In genomic region chr19:41920878-41921277, GRCh38 we compare ENCODE assay signal across 23 cellular contexts. TPM values are rescaled to one million over a fixed set of nuclear protein-coding genes. Genes with fewer than 3 reads are reported as not detected.
DNase-seq lines count a peak whose midpoint lies in the region; FAIRE-seq and TF ChIP-seq lines count a peak whose summit lies in the region.
"Had no signal": no experiment of that assay in that cellular context is flagged by ENCODE, and none has a peak within 500 bp of the region (broad histone marks: within the 10 kb centered on the region; RNA-seq: fewer than 3 reads in every experiment).

No MANE protein-coding gene starts in this region.

- no peak overlapping the region for H3K14ac ChIP-seq in H9 (ENCODE audit: insufficient read depth, low read length)

- H2BK5ac ChIP-seq in H9 (ENCODE audit: insufficient read length, low read length): no peak overlapping the region

- no peaks in the 10 kb centered on the region for H3K36me3 ChIP-seq in BLaER1
- no peaks in the 10 kb centered on the region for H3K36me3 ChIP-seq in H7 (replicated peaks; ENCODE audit: control insufficient read depth, insufficient read depth, low read length)
- H3K36me3 ChIP-seq in endothelial cell of umbilical vein (ENCODE audit: control insufficient read depth in 2 of 2, extremely low read depth in 1 of 2, insufficient read depth in 2 of 2, low read length in 2 of 2): no peaks in the 10 kb centered on the region
- H3K36me3 ChIP-seq: breast epithelium, heart left ventricle, Peyer's patch, prostate gland, stomach, transverse colon had no signal

- no peaks in the 10 kb centered on the region for H3K9me1 ChIP-seq in endothelial cell of umbilical vein (replicated peaks; ENCODE audit: control insufficient read depth, extremely low read depth, insufficient read depth, low read length)

- H4K5ac ChIP-seq in H9 (ENCODE audit: insufficient read length, low read depth, low read length): no peak overlapping the region

- WGBS in H9 (ENCODE audit: extremely low coverage, insufficient read length, low lambda C conversion rate): no CpG with 5 or more reads among the region's 18 CpGs

- no peak for FAIRE-seq in endothelial cell of umbilical vein (lab: Jason Lieb, UNC)
- FAIRE-seq: endometrium, small intestine had no signal

- no peak overlapping the region; the same call in 1 of the 2 replicates for H3K27ac ChIP-seq in BLaER1
- H3K27ac ChIP-seq in endothelial cell of umbilical vein (ENCODE audit: insufficient read depth, low read depth, low read length): no peak overlapping the region
- no peak overlapping the region for H3K27ac ChIP-seq in H9 (ENCODE audit: insufficient read length, low read depth, low read length)
- H3K27ac ChIP-seq: breast epithelium, heart left ventricle, Peyer's patch, prostate gland, stomach, transverse colon had no signal

- dilution Hi-C loops in endothelial cell of umbilical vein (cut with MboI; ENCODE audit: extremely low pct_ligation_motif_present, low sequenced_read_pairs): no loop called here

- H3K56ac ChIP-seq in H9 (ENCODE audit: insufficient read length, low read depth, low read length): no peak overlapping the region

- TF ChIP-seq CTCF in endothelial cell of umbilical vein (IDR thresholded peaks at IDR 0.05; ENCODE audit: extremely low read depth in 1 of 2, insufficient read depth in 1 of 2, low read depth in 1 of 2, low read length in 2 of 2) (no peak), H9 (conservative IDR thresholded peaks at IDR 0.05) (no peak)

- BruUV-seq in endothelial cell of umbilical vein (replicated peaks; lab: Mats Ljungman, UMichigan): no TSS peak

- peaks cover 16% of the 10 kb centered on the region for H3K27me3 Mint-ChIP-seq in H9 (ENCODE audit: low read depth)

- H3K9ac ChIP-seq in BLaER1 (0 out of 2 replicates have a peak overlapping the region, but pooled peaks have one; percentile 29), endothelial cell of umbilical vein (replicated peaks; ENCODE audit: extremely low read depth, insufficient read depth, low read length) (no peak overlapping the region), H9 (ENCODE audit: extremely low read depth, insufficient read length, low read length) (no peak overlapping the region)

- no peak overlapping the region for H2BK20ac ChIP-seq in H9 (ENCODE audit: low read depth, low read length, poor library complexity, severe bottlenecking)

- no peak overlapping the region for H3T11ph ChIP-seq in H9 (ENCODE audit: low read length)

- H3K4me3 Mint-ChIP-seq in H9: no peak overlapping the region
- H3K4me3 Mint-ChIP-seq: activated T-cell treated with anti-CD3 and anti-CD28 coated beads, Interleukin-2, amount 50 U/mL, for 24 hours had no signal

- CTCF ChIA-PET in endothelial cell of umbilical vein (lab: Charles Lee): interaction anchor here (1.0 kb wide), 1 partner anchor 12 kb away, joined by 3 read pairs; no protein-coding TSS in a partner anchor

- H2BK12ac ChIP-seq in H9 (ENCODE audit: insufficient read length, low read depth, low read length): no peak overlapping the region

- DNase-seq in H7 (peak; percentile 77), endothelial cell of umbilical vein (ENCODE audit: low read depth, low spot score) (no peak), H9 (no peak), NCI-H345 treated with DMSO at 0.1 percent for 48 hours (lab: John Stamatoyannopoulos, UW; ENCODE audit: unreplicated experiment) (no peak), NOMO-1 treated with DMSO at 0.1 percent for 48 hours (lab: John Stamatoyannopoulos, UW; ENCODE audit: unreplicated experiment) (no peak)
- DNase-seq: activated naive CD4-positive, alpha-beta T cell; activated T-cell treated with anti-CD3 and anti-CD28 coated beads, Interleukin-2, amount 50 U/mL, for 24 hours; heart left ventricle; Karpas-422; left ventricle myocardium superior; NCI-H2029; NCI-H345; Peyer's patch; small intestine; stimulated activated CD4-positive, alpha-beta T cell treated with anti-CD3 and anti-CD28 coated beads, Interleukin-2, amount 100 ng/mL, for 48 hours; stomach; T1000; transverse colon had no signal

- POLR2A ChIA-PET in endothelial cell of umbilical vein (lab: Charles Lee): no interaction called here

- no peaks in the 10 kb centered on the region for H3K79me1 ChIP-seq in H9 (ENCODE audit: insufficient read depth, low read depth, low read length, poor library complexity, severe bottlenecking)

- no peak overlapping the region for H2BK15ac ChIP-seq in H9 (ENCODE audit: low read depth, low read length)

- H3K9me3 Mint-ChIP-seq in H9: no peaks in the 10 kb centered on the region; a peak in 2 of 5 replicates
- H3K9me3 Mint-ChIP-seq: activated T-cell treated with anti-CD3 and anti-CD28 coated beads, Interleukin-2, amount 50 U/mL, for 24 hours had no signal

- H3K4me3 ChIP-seq in BLaER1 (peak overlapping the region; percentile 39; the same call in 1 of the 2 replicates), H7 (ENCODE audit: insufficient read depth, low read depth, low read length) (no peak overlapping the region), endothelial cell of umbilical vein (replicated peaks in 1 of 3; ENCODE audit: insufficient read depth in 1 of 3, low read depth in 1 of 3, low read length in 3 of 3) (no peak overlapping the region)
- H3K4me3 ChIP-seq: breast epithelium, heart left ventricle, Peyer's patch, prostate gland, stomach, transverse colon had no signal

- H2AK5ac ChIP-seq in H9 (ENCODE audit: insufficient read length, low read length): no peak overlapping the region

- peaks cover 0 to 14% of the 10 kb centered on the region in 2 experiments; a peak in 2 of 4 replicates for H3K4me1 Mint-ChIP-seq in H9

- no peaks in the 10 kb centered on the region for H3K23me2 ChIP-seq in H9 (ENCODE audit: insufficient read length, low read depth, low read length, poor library complexity, severe bottlenecking)

- intact Hi-C loops in endothelial cell of umbilical vein (cut with micrococcal nuclease): no loop called here

- no peaks in the 10 kb centered on the region for H3K36me3 Mint-ChIP-seq in H9 (ENCODE audit: insufficient read depth in 1 of 3, low read depth in 3 of 3)

- H3K79me2 ChIP-seq in endothelial cell of umbilical vein (ENCODE audit: control insufficient read depth, insufficient read depth, low read length) (no peaks in the 10 kb centered on the region), H9 (ENCODE audit: insufficient read depth, low read length) (no peaks in the 10 kb centered on the region)

- H3K4me1 ChIP-seq in BLaER1: peaks cover 22% of the 10 kb centered on the region
- no peaks in the 10 kb centered on the region for H3K4me1 ChIP-seq in endothelial cell of umbilical vein (ENCODE audit: control insufficient read depth, extremely low read depth, insufficient read depth, low read length)
- H3K4me1 ChIP-seq in H9 (ENCODE audit: insufficient read depth, low read length): no peaks in the 10 kb centered on the region; the same call in 1 of the 2 replicates
- H3K4me1 ChIP-seq: breast epithelium, heart left ventricle, prostate gland, transverse colon had no signal

- H3K27ac Mint-ChIP-seq in H9: no peak overlapping the region
- H3K27ac Mint-ChIP-seq: activated T-cell treated with anti-CD3 and anti-CD28 coated beads, Interleukin-2, amount 50 U/mL, for 24 hours had no signal

- no peak overlapping the region for H3K4ac ChIP-seq in H9 (ENCODE audit: low read depth, low read length)

- H4K20me1 ChIP-seq in BLaER1: no peaks in the 10 kb centered on the region
- no peaks in the 10 kb centered on the region for H4K20me1 ChIP-seq in endothelial cell of umbilical vein (replicated peaks; ENCODE audit: control insufficient read depth, extremely low read depth, insufficient read depth, low read length)
- peaks cover 5% of the 10 kb centered on the region for H4K20me1 ChIP-seq in H9 (ENCODE audit: control insufficient read depth, insufficient read depth, insufficient read length)

- no peak overlapping the region for H2BK120ac ChIP-seq in H9 (ENCODE audit: low read depth, low read length, poor library complexity, severe bottlenecking)

- TF ChIP-seq POLR2A in endothelial cell of umbilical vein (IDR thresholded peaks at IDR 0.05; ENCODE audit: low read depth, low read length): no peak

- H4K8ac ChIP-seq in H9 (replicated peaks; ENCODE audit: insufficient read length, low read depth, low read length): no peak overlapping the region

- no peak overlapping the region for H3K18ac ChIP-seq in H9 (ENCODE audit: insufficient read length, low read depth, low read length)

- H3K27me3 ChIP-seq in BLaER1 (peaks cover 73% of the 10 kb centered on the region), H7 (ENCODE audit: control insufficient read depth, insufficient read depth, low read length) (peaks cover 85% of the 10 kb centered on the region), endothelial cell of umbilical vein (ENCODE audit: control insufficient read depth in 2 of 2, insufficient read depth in 2 of 2, low read length in 2 of 2) (peaks cover 49 to 52% of the 10 kb centered on the region in 2 experiments), H9 (ENCODE audit: insufficient read depth, low read length) (peaks cover 93% of the 10 kb centered on the region)

- no peak overlapping the region for H3K23ac ChIP-seq in H9 (ENCODE audit: insufficient read length, low read depth, low read length)

- no peaks in the 10 kb centered on the region for H3K9me3 ChIP-seq in BLaER1
- H3K9me3 ChIP-seq in endothelial cell of umbilical vein (replicated peaks; ENCODE audit: control insufficient read depth, insufficient read depth, low read length): no peaks in the 10 kb centered on the region
- H3K9me3 ChIP-seq in H9 (ENCODE audit: control insufficient read depth, low read depth, low read length): no peaks in the 10 kb centered on the region
- H3K9me3 ChIP-seq: breast epithelium, heart left ventricle, Peyer's patch, prostate gland, stomach, transverse colon had no signal

- no peak overlapping the region for H4K91ac ChIP-seq in H9 (ENCODE audit: insufficient read length, low read depth, low read length)

- H3K4me2 ChIP-seq in BLaER1 (peak overlapping the region; percentile 90), endothelial cell of umbilical vein (ENCODE audit: insufficient read depth, low read length) (no peak overlapping the region), H9 (ENCODE audit: insufficient read depth, insufficient read length, low read length) (no peak overlapping the region)

- H2AFZ ChIP-seq in endothelial cell of umbilical vein (ENCODE audit: low read depth, low read length) (no peak overlapping the region), H9 (ENCODE audit: low read length) (no peak overlapping the region)

RNA-seq across cellular contexts. Expression of gene ERFL, which starts 7.4 kb away (rescaled TPM):
- 0.15 TPM in 1 of 2 replicates, not detected in the other for total RNA-seq in H7 (2014; rRNA removed; shearing (Covaris generic))
- total RNA-seq in endothelial cell of umbilical vein (not detected in 2 replicates), H9 (2021) (0.11 and 0.22 TPM in 2 replicates)
- not detected in 2 replicates for polyA plus RNA-seq in endothelial cell of umbilical vein
- 0.06 TPM in 1 of 2 replicates, not detected in the other for polyA plus RNA-seq in endothelial cell of umbilical vein (2011; cell fraction: cytosol; rRNA removed)
- 0.06 and 0.07 TPM in 2 replicates for polyA plus RNA-seq in endothelial cell of umbilical vein (2011; cell fraction: nucleus; rRNA removed)
- polyA plus RNA-seq in endothelial cell of umbilical vein (2012): 0.08 and 0.12 TPM in 2 replicates
- not detected in 2 replicates for polyA minus RNA-seq in endothelial cell of umbilical vein
- polyA minus RNA-seq in endothelial cell of umbilical vein (2011; cell fraction: cytosol; rRNA and poly(A)+ RNA removed): not detected
- polyA minus RNA-seq in endothelial cell of umbilical vein (2011; cell fraction: nucleus; rRNA and poly(A)+ RNA removed): not detected in 2 replicates
- total RNA-seq: H4, left ventricle myocardium superior, stomach had no signal
- polyA plus RNA-seq: heart left ventricle had no signal

RNA-seq across cellular contexts. Expression of gene ARHGEF1, which starts 37.9 kb away (rescaled TPM):
- total RNA-seq in H7 (2014; rRNA removed; shearing (Covaris generic)): 34.3 and 40.7 TPM in 2 replicates
- total RNA-seq in endothelial cell of umbilical vein (119 and 123 TPM in 2 replicates), H9 (2021) (47.0 and 50.3 TPM in 2 replicates)
- 60.6 and 65.4 TPM in 2 replicates for polyA plus RNA-seq in endothelial cell of umbilical vein
- polyA plus RNA-seq in endothelial cell of umbilical vein (2011; cell fraction: cytosol; rRNA removed): 48.1 and 53.1 TPM in 2 replicates
- polyA plus RNA-seq in endothelial cell of umbilical vein (2011; cell fraction: nucleus; rRNA removed): 199 and 230 TPM in 2 replicates
- 52.7 and 60.1 TPM in 2 replicates for polyA plus RNA-seq in endothelial cell of umbilical vein (2012)
- polyA minus RNA-seq in endothelial cell of umbilical vein: 35.6 and 35.7 TPM in 2 replicates
- polyA minus RNA-seq in endothelial cell of umbilical vein (2011; cell fraction: cytosol; rRNA and poly(A)+ RNA removed): 32.3 TPM
- 56.9 and 71.1 TPM in 2 replicates for polyA minus RNA-seq in endothelial cell of umbilical vein (2011; cell fraction: nucleus; rRNA and poly(A)+ RNA removed)

RNA-seq across cellular contexts. Expression of gene RABAC1, which starts 38.2 kb away (rescaled TPM):
- total RNA-seq in H7 (2014; rRNA removed; shearing (Covaris generic)): 140 and 163 TPM in 2 replicates
- 178 and 181 TPM in 2 replicates for total RNA-seq in endothelial cell of umbilical vein
- 591 and 769 TPM in 2 replicates for polyA plus RNA-seq in endothelial cell of umbilical vein
- polyA plus RNA-seq in endothelial cell of umbilical vein (2011; cell fraction: cytosol; rRNA removed): 219 and 279 TPM in 2 replicates
- 126 and 143 TPM in 2 replicates for polyA plus RNA-seq in endothelial cell of umbilical vein (2011; cell fraction: nucleus; rRNA removed)
- polyA plus RNA-seq in endothelial cell of umbilical vein (2012): 137 and 242 TPM in 2 replicates
- 129 and 148 TPM in 2 replicates for polyA minus RNA-seq in endothelial cell of umbilical vein
- 23.4 TPM for polyA minus RNA-seq in endothelial cell of umbilical vein (2011; cell fraction: cytosol; rRNA and poly(A)+ RNA removed)
- polyA minus RNA-seq in endothelial cell of umbilical vein (2011; cell fraction: nucleus; rRNA and poly(A)+ RNA removed): 36.3 and 43.2 TPM in 2 replicates
- total RNA-seq in H9 (2021): 94.0 and 105 TPM in 2 replicates

RNA-seq across cellular contexts. Expression of gene CD79A, which starts 43.8 kb away (rescaled TPM):
- total RNA-seq in H7 (2014; rRNA removed; shearing (Covaris generic)): 0.55 TPM in 1 of 2 replicates, not detected in the other
- total RNA-seq in endothelial cell of umbilical vein (0.35 TPM in 1 of 2 replicates, not detected in the other), H9 (2021) (0.22 and 0.39 TPM in 2 replicates)
- polyA plus RNA-seq in endothelial cell of umbilical vein: 0.32 TPM in 2 replicates
- polyA plus RNA-seq in endothelial cell of umbilical vein (2011; cell fraction: cytosol; rRNA removed): 0.14 and 0.18 TPM in 2 replicates
- 0.28 TPM in 1 of 2 replicates, not detected in the other for polyA plus RNA-seq in endothelial cell of umbilical vein (2011; cell fraction: nucleus; rRNA removed)
- 0.42 TPM in 1 of 2 replicates, not detected in the other for polyA plus RNA-seq in endothelial cell of umbilical vein (2012)
- 0.19 and 0.63 TPM in 2 replicates for polyA minus RNA-seq in endothelial cell of umbilical vein
- not detected for polyA minus RNA-seq in endothelial cell of umbilical vein (2011; cell fraction: cytosol; rRNA and poly(A)+ RNA removed)
- not detected in 2 replicates for polyA minus RNA-seq in endothelial cell of umbilical vein (2011; cell fraction: nucleus; rRNA and poly(A)+ RNA removed)
- total RNA-seq: H4, left ventricle myocardium superior had no signal
